30 cellular contexts compared by ENCODE assay signal in the genomic region with DNA sequence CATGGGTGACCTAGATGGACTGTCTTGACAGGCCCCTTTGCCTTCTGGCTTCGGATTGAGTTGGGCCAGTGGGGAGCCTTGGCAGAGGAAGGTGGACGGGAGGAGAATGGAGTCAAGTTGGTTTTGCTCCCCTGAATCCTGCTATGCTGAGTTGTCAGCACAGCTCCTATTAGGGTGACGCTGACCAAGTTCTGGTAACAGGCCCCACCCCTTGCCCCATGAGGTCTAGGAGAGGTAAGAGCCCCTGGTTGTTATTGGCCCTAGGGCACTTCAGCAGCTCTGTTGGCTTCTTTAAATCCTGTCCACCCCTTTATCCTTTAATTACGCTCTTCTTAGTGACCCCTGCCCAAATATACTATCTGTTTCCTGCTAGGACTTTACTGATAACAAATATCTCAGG.
"Had no signal": no experiment of that assay in that cellular context is flagged by ENCODE, and none has a peak within 500 bp of the region (broad histone marks: within the 10 kb centered on the region; RNA-seq: fewer than 3 reads in every experiment).

No MANE protein-coding gene starts in this region.

- H3K9me3 Mint-ChIP-seq: naive thymus-derived CD4-positive, alpha-beta T cell; natural killer cell treated with Interleukin-12 subunit alpha and Interleukin-12 subunit beta and Interleukin-15 and Interleukin-18, amount 100 ng/mL, for 72 hours; neural crest cell; stimulated activated naive B cell treated with anti-CD40 and anti-IgM and Interleukin-4, amounts not matched to agents 10 μg/mL and 1 μg/mL and 100 μg/mL, for 72 hours; type B pancreatic cell had no signal

- H3K27me3 Mint-ChIP-seq: naive thymus-derived CD4-positive, alpha-beta T cell; stimulated activated naive B cell treated with anti-CD40 and anti-IgM and Interleukin-4, amounts not matched to agents 10 μg/mL and 1 μg/mL and 100 μg/mL, for 72 hours; type B pancreatic cell had no signal

- H3K4me3 ChIP-seq: left lung, lower lobe of right lung, mucosa of descending colon, pancreas, prostate gland, skin epidermis, tibial nerve, uterus had no signal

- DNase-seq: hippocampal formation; left colon; left lung; lower lobe of right lung; mammary epithelial cell; mesendoderm; midbrain; mucosa of descending colon; naive thymus-derived CD4-positive, alpha-beta T cell; nucleus accumbens; pancreas; posterior cingulate gyrus; retina; right cardiac atrium; stimulated activated CD4-positive, alpha-beta T cell treated with anti-CD3 and anti-CD28 coated beads, Interleukin-12 subunit alpha, Interleukin-12 subunit beta, amount 100 ng/mL, for 4 hours; stimulated activated CD4-positive, alpha-beta T cell treated with anti-CD3 and anti-CD28 coated beads, Interleukin-15, amount 100 ng/mL, for 24 hours; stimulated activated CD4-positive, alpha-beta T cell treated with anti-CD3 and anti-CD28 coated beads, Interleukin-2, amount 100 ng/mL, for 24 hours; stimulated activated CD4-positive, alpha-beta T cell treated with anti-CD3 and anti-CD28 coated beads, Interleukin-4, amount 100 ng/mL, for 1 hour; stimulated activated naive B cell treated with anti-CD40 and anti-IgM and Interleukin-4, amounts not matched to agents 10 μg/mL and 1 μg/mL and 100 μg/mL, for 72 hours; stimulated activated naive CD8-positive, alpha-beta T cell treated with anti-CD3 and anti-CD28 coated beads, Interleukin-15, Interleukin-2, amounts not matched to agents 100 U/mL and 50 U/mL, for 24 hours; substantia nigra; uterus had no signal

- H3K4me3 Mint-ChIP-seq: naive thymus-derived CD4-positive, alpha-beta T cell; natural killer cell treated with Interleukin-12 subunit alpha and Interleukin-12 subunit beta and Interleukin-15 and Interleukin-18, amount 100 ng/mL, for 72 hours; neural crest cell; stimulated activated naive B cell treated with anti-CD40 and anti-IgM and Interleukin-4, amounts not matched to agents 10 μg/mL and 1 μg/mL and 100 μg/mL, for 72 hours; type B pancreatic cell had no signal

- H3K9me3 ChIP-seq: left lung, lower lobe of right lung, mucosa of descending colon, pancreas, prostate gland, tibial nerve, uterus had no signal

- FAIRE-seq: keratinocyte, pancreas had no signal

- H3K36me3 ChIP-seq: left lung, lower lobe of right lung, pancreas, prostate gland, tibial nerve, uterus had no signal

- H3K27me3 ChIP-seq: left lung, pancreas, tibial nerve, uterus had no signal

- H3K4me1 Mint-ChIP-seq: neural crest cell had no signal

- ATAC-seq: left colon; left lung; lower lobe of right lung; mucosa of descending colon; naive thymus-derived CD4-positive, alpha-beta T cell; natural killer cell treated with Interleukin-12 subunit alpha and Interleukin-12 subunit beta and Interleukin-15 and Interleukin-18, amount 100 ng/mL, for 72 hours; pancreas; right cardiac atrium; sciatic nerve; stimulated activated naive B cell treated with anti-CD40 and anti-IgM and Interleukin-4, amounts not matched to agents 10 μg/mL and 1 μg/mL and 100 μg/mL, for 72 hours; stimulated activated naive CD8-positive, alpha-beta T cell treated with anti-CD3 and anti-CD28 coated beads, Interleukin-15, Interleukin-2, amounts not matched to agents 100 U/mL and 50 U/mL, for 24 hours had no signal

- H3K36me3 Mint-ChIP-seq: natural killer cell treated with Interleukin-12 subunit alpha and Interleukin-12 subunit beta and Interleukin-15 and Interleukin-18, amount 100 ng/mL, for 72 hours; stimulated activated naive B cell treated with anti-CD40 and anti-IgM and Interleukin-4, amounts not matched to agents 10 μg/mL and 1 μg/mL and 100 μg/mL, for 72 hours; type B pancreatic cell had no signal

- H3K27ac Mint-ChIP-seq: stimulated activated naive B cell treated with anti-CD40 and anti-IgM and Interleukin-4, amounts not matched to agents 10 μg/mL and 1 μg/mL and 100 μg/mL, for 72 hours; type B pancreatic cell had no signal

- H3K27ac ChIP-seq: left lung, lower lobe of right lung, pancreas, prostate gland, tibial nerve, uterus had no signal

- H3K4me1 ChIP-seq: left lung, lower lobe of right lung, prostate gland, tibial nerve, uterus had no signal
